26 cellular contexts compared by ENCODE assay signal in the genomic region with DNA sequence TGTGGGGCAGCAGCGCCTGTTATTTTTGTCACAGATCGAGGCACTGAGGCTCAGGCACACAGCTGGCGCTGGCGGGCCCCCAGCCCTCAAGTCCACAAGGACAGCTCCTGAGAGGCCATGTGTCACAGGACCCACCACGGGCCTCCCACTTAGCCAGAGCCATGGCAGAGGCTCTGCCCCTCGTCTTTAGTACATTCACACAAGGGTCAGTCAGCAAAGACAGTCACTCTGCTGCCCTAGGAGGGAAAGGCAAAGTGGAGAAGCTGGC. TPM values are rescaled to one million over a fixed set of nuclear protein-coding genes. Genes with fewer than 3 reads are reported as not detected.
DNase-seq lines count a peak whose midpoint lies in the region; ATAC-seq and TF ChIP-seq lines count a peak whose summit lies in the region.
"Had no signal": no experiment of that assay in that cellular context is flagged by ENCODE, and none has a peak within 500 bp of the region (broad histone marks: within the 10 kb centered on the region; RNA-seq: fewer than 3 reads in every experiment).

No MANE protein-coding gene starts in this region.

- intact Hi-C loops in ascending aorta (cut with DNase I) = no loop called here

- DNase-seq in ascending aorta (ENCODE audit: low spot score in 2 of 2) (no peak), ureter (ENCODE audit: low spot score) (no peak)
- DNase-seq in effector memory CD8-positive, alpha-beta T cell = no peak
- DNase-seq: activated CD4-positive, alpha-beta T cell treated with anti-CD3 and anti-CD28 coated beads, Interleukin-2, amount 50 U/mL, for 4 hours; activated naive CD4-positive, alpha-beta T cell treated with anti-CD3 and anti-CD28 coated beads for 36 hours; amniotic stem cell; cortex of kidney; DMS79; GF-D8; Kasumi-1; left lung; natural killer cell; NCI-H1694; NCI-H446 treated with DMSO at 0.1 percent for 48 hours; NCI-H82; stimulated activated CD4-positive, alpha-beta T cell treated with anti-CD3 and anti-CD28 coated beads, Interleukin-2, amount 100 ng/mL, for 48 hours; T-cell had no signal

- H3K27ac Mint-ChIP-seq in effector memory CD8-positive, alpha-beta T cell = no peak overlapping the region
- H3K27ac Mint-ChIP-seq: activated naive CD4-positive, alpha-beta T cell treated with anti-CD3 and anti-CD28 coated beads for 36 hours; B cell; natural killer cell; T-cell had no signal

- ATAC-seq in HG03439 (IDR thresholded peaks at IDR 0.05; ENCODE audit: unreplicated experiment) = no peak
- ATAC-seq in HG03432 (IDR thresholded peaks at IDR 0.05; ENCODE audit: unreplicated experiment) = no peak
- ATAC-seq in effector memory CD8-positive, alpha-beta T cell (replicated peaks) = no peak
- ATAC-seq: natural killer cell, T-cell had no signal

- H3K4me3 ChIP-seq in BLaER1 treated with 17β-estradiol and CSF1 and Interleukin-3, amounts not matched to agents 10 nM and 100 nM = no peak overlapping the region
- H3K4me3 ChIP-seq in ascending aorta = no peak overlapping the region
- H3K4me3 ChIP-seq in muscle layer of colon (ENCODE audit: low read depth in 1 of 2, low read length in 2 of 2) = no peak overlapping the region
- H3K4me3 ChIP-seq: left lung, SJSA1 had no signal

- no peaks in the 10 kb centered on the region for H3K27me3 Mint-ChIP-seq in effector memory CD8-positive, alpha-beta T cell
- H3K27me3 Mint-ChIP-seq: B cell, T-cell had no signal

- H3K9me3 ChIP-seq in BLaER1 treated with 17β-estradiol and CSF1 and Interleukin-3, amounts not matched to agents 10 nM and 100 nM (replicated peaks in 1 of 11) = no peaks in the 10 kb centered on the region
- H3K9me3 ChIP-seq in ascending aorta (no peaks in the 10 kb centered on the region), muscle layer of colon (ENCODE audit: low read length) (no peaks in the 10 kb centered on the region)
- H3K9me3 ChIP-seq: gastrocnemius medialis, left lung, SJSA1 had no signal

- H3K4me1 ChIP-seq in BLaER1 treated with 17β-estradiol and CSF1 and Interleukin-3, amounts not matched to agents 10 nM and 100 nM = peaks cover 0 to 61% (median 24%) of the 10 kb centered on the region in 10 experiments; a peak in 11 of 20 replicates
- H3K4me1 ChIP-seq in ascending aorta (peaks cover 9 to 20% of the 10 kb centered on the region in 2 donors), muscle layer of colon (ENCODE audit: insufficient read depth, low read length) (peaks cover 19% of the 10 kb centered on the region)
- H3K4me1 ChIP-seq: SJSA1 had no signal

- peak overlapping the region in 7 of 11 experiments; percentile 24 to 64 (median 37); a peak in 11 of 22 replicates for H3K4me2 ChIP-seq in BLaER1 treated with 17β-estradiol and CSF1 and Interleukin-3, amounts not matched to agents 10 nM and 100 nM

- H3K27ac ChIP-seq in BLaER1 treated with 17β-estradiol and CSF1 and Interleukin-3, amounts not matched to agents 10 nM and 100 nM = no peak overlapping the region
- H3K27ac ChIP-seq in ascending aorta (peak overlapping the region; percentile 71 to 81), muscle layer of colon (ENCODE audit: low read depth, low read length) (peak overlapping the region; percentile 53), temporal lobe (ENCODE audit: low read depth, low read length) (peak overlapping the region; percentile 90)
- H3K27ac ChIP-seq: left lung, SJSA1 had no signal

- H3K36me3 ChIP-seq in BLaER1 treated with 17β-estradiol and CSF1 and Interleukin-3, amounts not matched to agents 10 nM and 100 nM = peaks cover 0 to 47% (median 0%) of the 10 kb centered on the region in 11 experiments; a peak in 7 of 22 replicates
- H3K36me3 ChIP-seq in ascending aorta = peaks cover 0 to 6% of the 10 kb centered on the region in 2 donors
- no peaks in the 10 kb centered on the region for H3K36me3 ChIP-seq in muscle layer of colon (ENCODE audit: insufficient read depth, low read length)
- H3K36me3 ChIP-seq: gastrocnemius medialis, left lung had no signal

- H3K4me3 Mint-ChIP-seq in effector memory CD8-positive, alpha-beta T cell = no peak overlapping the region
- H3K4me3 Mint-ChIP-seq: activated naive CD4-positive, alpha-beta T cell treated with anti-CD3 and anti-CD28 coated beads for 36 hours; B cell; natural killer cell; T-cell had no signal

- peaks cover 0 to 91% (median 0%) of the 10 kb centered on the region in 11 experiments; a peak in 7 of 22 replicates for H4K20me1 ChIP-seq in BLaER1 treated with 17β-estradiol and CSF1 and Interleukin-3, amounts not matched to agents 10 nM and 100 nM

- peak overlapping the region in 2 of 11 experiments; percentile 28 to 29; a peak in 1 of 22 replicates for H3K9ac ChIP-seq in BLaER1 treated with 17β-estradiol and CSF1 and Interleukin-3, amounts not matched to agents 10 nM and 100 nM
- no peak overlapping the region for H3K9ac ChIP-seq in muscle layer of colon (ENCODE audit: low read length)

- H3K36me3 Mint-ChIP-seq in effector memory CD8-positive, alpha-beta T cell (ENCODE audit: insufficient read depth) = no peaks in the 10 kb centered on the region
- H3K36me3 Mint-ChIP-seq: natural killer cell, T-cell had no signal

- no peaks in the 10 kb centered on the region for H3K9me3 Mint-ChIP-seq in effector memory CD8-positive, alpha-beta T cell
- H3K9me3 Mint-ChIP-seq: activated naive CD4-positive, alpha-beta T cell treated with anti-CD3 and anti-CD28 coated beads for 36 hours; natural killer cell; T-cell had no signal

- H3K4me1 Mint-ChIP-seq in effector memory CD8-positive, alpha-beta T cell (ENCODE audit: low read depth in 2 of 2) = no peaks in the 10 kb centered on the region
- H3K4me1 Mint-ChIP-seq: B cell, natural killer cell, T-cell had no signal

- no peaks in the 10 kb centered on the region for H3K27me3 ChIP-seq in BLaER1 treated with 17β-estradiol and CSF1 and Interleukin-3, amounts not matched to agents 10 nM and 100 nM
- H3K27me3 ChIP-seq in ascending aorta = no peaks in the 10 kb centered on the region
- no peaks in the 10 kb centered on the region for H3K27me3 ChIP-seq in muscle layer of colon (ENCODE audit: control insufficient read depth in 1 of 2, insufficient read depth in 2 of 2, low read length in 2 of 2)
- H3K27me3 ChIP-seq: gastrocnemius medialis, left lung, SJSA1 had no signal

- no peak for TF ChIP-seq CTCF in ascending aorta (IDR thresholded peaks at IDR 0.05)

RNA-seq across cellular contexts. Expression of gene GNAZ, which starts 29.1 kb away (rescaled TPM):
- total RNA-seq in ascending aorta = 13.7 TPM
- total RNA-seq in temporal lobe = 124 TPM
- 10.7 TPM for total RNA-seq in ureter

RNA-seq across cellular contexts. Expression of gene RSPH14, which starts 42.3 kb away (rescaled TPM):
- total RNA-seq in ascending aorta = not detected
- total RNA-seq in temporal lobe = 2.7 TPM
- 0.89 TPM for total RNA-seq in ureter
- total RNA-seq: B cell, gastrocnemius medialis, RPMI7951, SJSA1 had no signal

RNA-seq across cellular contexts. Expression of gene RAB36, which starts 45.8 kb away (rescaled TPM):
- total RNA-seq in ascending aorta (1.8 TPM), temporal lobe (4.9 TPM), ureter (21.5 TPM)
- total RNA-seq: activated naive CD4-positive, alpha-beta T cell treated with anti-CD3 and anti-CD28 coated beads for 36 hours had no signal

Comparison
In these comparisons a context has a peak if more than half of its experiments do, and no peak if none do; other contexts are left out.
1. H3K27ac ChIP-seq: peak in ascending aorta (2 of 2), muscle layer of colon (single experiment) and temporal lobe (single experiment); none in BLaER1 treated with 17β-estradiol and CSF1 and Interleukin-3, amounts not matched to agents 10 nM and 100 nM (0 of 11).